16 cellular contexts compared by ENCODE assay signal in the genomic region with DNA sequence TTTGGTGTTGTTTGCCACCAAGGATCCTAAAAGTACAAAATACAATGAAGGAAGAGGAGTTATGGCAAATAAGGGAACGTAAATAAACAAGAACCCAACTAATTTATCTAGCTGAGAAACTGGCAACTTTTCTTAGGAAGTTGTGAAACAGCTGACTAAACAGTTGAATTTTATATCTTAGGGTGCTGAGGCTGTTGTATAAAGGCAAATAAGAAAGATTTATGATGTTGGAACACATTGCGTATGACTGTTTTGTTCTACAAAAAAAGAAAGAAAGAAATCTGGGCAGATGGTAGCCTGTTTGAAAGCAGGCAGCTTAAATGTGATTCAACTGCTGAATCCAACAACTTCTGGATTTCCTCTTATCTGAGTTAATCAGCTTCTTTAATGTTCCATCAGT.
"Had no signal": no experiment of that assay in that cellular context is flagged by ENCODE, and none has a peak within 500 bp of the region (broad histone marks: within the 10 kb centered on the region; RNA-seq: fewer than 3 reads in every experiment).

No MANE protein-coding gene starts in this region.

- H3K27me3 ChIP-seq: adrenal gland, heart left ventricle, ovary, transverse colon had no signal

- H3K27ac ChIP-seq: adrenal gland, heart left ventricle, ovary, skin epidermis had no signal

- H3K36me3 ChIP-seq: adrenal gland, heart left ventricle, ovary, transverse colon had no signal

- H3K4me3 ChIP-seq: adrenal gland, heart left ventricle, ovary, skin epidermis, transverse colon had no signal

- ATAC-seq: activated T-helper 17 cell treated with anti-CD3 and anti-CD28 coated beads, Interleukin-2, amount 50 U/mL, for 72 hours; heart left ventricle; left lobe of liver; SK-N-SH treated with all-trans-retinoic acid at 6 μM for 48 hours had no signal

- H3K9me3 ChIP-seq: adrenal gland, heart left ventricle, ovary, transverse colon had no signal

- DNase-seq: activated B cell treated with CpG ODN at 0.5 μM for 24 hours; activated naive CD4-positive, alpha-beta T cell treated with anti-CD3 and anti-CD28 coated beads for 36 hours; adrenal gland; erythroblast; foreskin melanocyte; heart left ventricle; mammary epithelial cell; ovary; retina; transverse colon had no signal

- H3K4me1 ChIP-seq: adrenal gland, heart left ventricle, transverse colon had no signal

- FAIRE-seq: islet of Langerhans, TTC549 had no signal
